ENCODE assay signal across 14 cellular contexts in the genomic region with DNA sequence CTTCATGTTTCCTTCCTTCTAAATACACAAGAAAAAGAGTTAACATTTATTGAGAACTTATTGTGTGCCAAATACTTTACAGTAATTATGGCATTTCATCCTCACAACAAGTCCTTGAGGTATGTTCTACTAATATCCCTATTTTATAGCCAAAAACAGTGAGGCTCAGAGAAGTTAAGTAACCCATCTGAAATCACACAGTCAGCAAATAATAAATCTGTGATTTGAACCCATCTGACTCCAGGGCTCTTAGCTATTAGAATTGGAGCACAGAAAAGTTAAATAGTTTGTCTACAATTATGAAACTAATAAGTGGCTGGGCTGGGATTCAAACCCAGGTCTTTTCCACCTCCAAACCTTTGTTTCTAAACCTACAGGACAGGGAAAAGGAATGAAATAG. TPM values are rescaled to one million over a fixed set of nuclear protein-coding genes. Genes with fewer than 3 reads are reported as not detected.
DNase-seq lines count a peak whose midpoint lies in the region; ATAC-seq and TF ChIP-seq lines count a peak whose summit lies in the region.
"Had no signal": no experiment of that assay in that cellular context is flagged by ENCODE, and none has a peak within 500 bp of the region (broad histone marks: within the 10 kb centered on the region; RNA-seq: fewer than 3 reads in every experiment).

No MANE protein-coding gene starts in this region.

- H3K4me3 ChIP-seq in ACC112 (ENCODE audit: low read depth, low read length) = no peak overlapping the region
- no peak overlapping the region for H3K4me3 ChIP-seq in WERI-Rb-1 (ENCODE audit: low read depth, low read length)
- no peak overlapping the region for H3K4me3 ChIP-seq in gastrocnemius medialis
- H3K4me3 ChIP-seq in upper lobe of left lung = no peak overlapping the region

- no peaks in the 10 kb centered on the region for H3K79me2 ChIP-seq in ACC112 (ENCODE audit: control insufficient read depth, insufficient read depth, low read length, unreplicated experiment)

- H3K9me3 ChIP-seq in WERI-Rb-1 (ENCODE audit: severe bottlenecking) = peaks cover 2% of the 10 kb centered on the region
- H3K9me3 ChIP-seq in gastrocnemius medialis = no peaks in the 10 kb centered on the region
- H3K9me3 ChIP-seq in upper lobe of left lung = no peaks in the 10 kb centered on the region

- H3K36me3 Mint-ChIP-seq in HFFc6 (ENCODE audit: low read depth) = no peaks in the 10 kb centered on the region
- H3K36me3 Mint-ChIP-seq: CD14-positive monocyte; CD8-positive, alpha-beta T cell had no signal

- H3K27ac Mint-ChIP-seq in HFFc6 = peak overlapping the region; percentile 77
- H3K27ac Mint-ChIP-seq: CD14-positive monocyte; CD8-positive, alpha-beta T cell had no signal

- TF ChIP-seq CTCF in HFFc6 (IDR thresholded peaks at IDR 0.05) = no peak
- TF ChIP-seq CTCF in WERI-Rb-1 (IDR thresholded peaks at IDR 0.05; ENCODE audit: low read depth, low read length) = no peak
- no peak for TF ChIP-seq CTCF in gastrocnemius medialis (IDR thresholded peaks at IDR 0.05 in 4 of 5, conservative IDR thresholded peaks at IDR 0.05 in 1 of 5)
- TF ChIP-seq CTCF in upper lobe of left lung (IDR thresholded peaks at IDR 0.05) = no peak

- no peak overlapping the region for H3K4me3 Mint-ChIP-seq in HFFc6
- H3K4me3 Mint-ChIP-seq: CD14-positive monocyte; CD8-positive, alpha-beta T cell had no signal

- ATAC-seq in gastrocnemius medialis = no peak
- no peak for ATAC-seq in HG03457 (IDR thresholded peaks at IDR 0.05; ENCODE audit: unreplicated experiment)
- no peak for ATAC-seq in upper lobe of left lung (ENCODE audit: low FRiP score in 2 of 2)
- ATAC-seq: CD8-positive, alpha-beta T cell had no signal

- H3K4me1 ChIP-seq in ACC112 (ENCODE audit: control insufficient read depth, insufficient read depth, low read length, unreplicated experiment) = peaks cover 14% of the 10 kb centered on the region
- peaks cover 48 to 54% of the 10 kb centered on the region in 2 donors for H3K4me1 ChIP-seq in gastrocnemius medialis
- H3K4me1 ChIP-seq in upper lobe of left lung = no peaks in the 10 kb centered on the region

- TF ChIP-seq POLR2A in gastrocnemius medialis (IDR thresholded peaks at IDR 0.05) = no peak
- no peak for TF ChIP-seq POLR2A in upper lobe of left lung (IDR thresholded peaks at IDR 0.05)

- TF ChIP-seq EP300 in upper lobe of left lung (IDR thresholded peaks at IDR 0.05) = no peak

- peaks cover 30% of the 10 kb centered on the region for H3K4me1 Mint-ChIP-seq in HFFc6 (ENCODE audit: low read depth)
- H3K4me1 Mint-ChIP-seq: CD14-positive monocyte had no signal

- H3K27ac ChIP-seq in ACC112 (ENCODE audit: low read depth, low read length) (0 out of 2 replicates have a peak overlapping the region, but pooled peaks have one; percentile 14), WERI-Rb-1 (peak overlapping the region; percentile 68), gastrocnemius medialis (peak overlapping the region; percentile 80 to 87 (median 82)), upper lobe of left lung (no peak overlapping the region)

- intact Hi-C loops in gastrocnemius medialis (cut with DNase I; ENCODE audit: low total_unique reads) = loop anchor here (1.0 to 10.0 kb wide), 2 partner anchors 37 to 298 kb away; partner anchors contain the start of gene KCNJ11

- H2AFZ ChIP-seq in ACC112 (ENCODE audit: low read length, unreplicated experiment) = no peak overlapping the region

- in situ Hi-C loops in gastrocnemius medialis (cut with MboI; ENCODE audit: low sequenced_read_pairs in 4 of 4) = loop anchor here in 1 of 4 donors (25.0 kb wide), 1 partner anchor 296 kb away; the partner anchor contains the start of gene KCNJ11

- peaks cover 57% of the 10 kb centered on the region for H3K27me3 ChIP-seq in ACC112 (ENCODE audit: insufficient read depth, low read length)
- H3K27me3 ChIP-seq in WERI-Rb-1 (ENCODE audit: insufficient read depth, low read depth, severe bottlenecking) = no peaks in the 10 kb centered on the region
- no peaks in the 10 kb centered on the region for H3K27me3 ChIP-seq in gastrocnemius medialis
- H3K27me3 ChIP-seq in upper lobe of left lung = no peaks in the 10 kb centered on the region

- peaks cover 12% of the 10 kb centered on the region for H3K27me3 Mint-ChIP-seq in HFFc6 (ENCODE audit: insufficient read depth)

- H3K36me3 ChIP-seq in ACC112 (ENCODE audit: insufficient read depth, low read length) = no peaks in the 10 kb centered on the region
- H3K36me3 ChIP-seq in WERI-Rb-1 = no peaks in the 10 kb centered on the region
- H3K36me3 ChIP-seq in gastrocnemius medialis = no peaks in the 10 kb centered on the region
- H3K36me3 ChIP-seq in upper lobe of left lung = no peaks in the 10 kb centered on the region

- H3K9me3 Mint-ChIP-seq in HFFc6 = no peaks in the 10 kb centered on the region
- H3K9me3 Mint-ChIP-seq: CD8-positive, alpha-beta T cell had no signal

- DNase-seq in HFFc6 (no peak), WERI-Rb-1 (no peak), gastrocnemius medialis (no peak), midbrain (lab: John Stamatoyannopoulos, UW) (no peak), upper lobe of left lung (no peak), NCI-H526 (lab: John Stamatoyannopoulos, UW) (no peak)
- DNase-seq: CD8-positive, alpha-beta T cell; COR-L47; DND-41; GDM1 had no signal

RNA-seq across cellular contexts. Expression of gene MYOD1, which starts 36.5 kb away (rescaled TPM):
- not detected for total RNA-seq in HFFc6 (2021; fragmentation: NEBNext Ultra II Directional; extraction: Animal tissue kit (Norgen Biotek cat#: 25700))
- total RNA-seq in gastrocnemius medialis (10 to 100 TPM in 2 of 4 donors, 1 to 10 TPM in 2; 3.5 to 20.6 (median 10.4) TPM), upper lobe of left lung (not detected)
- total RNA-seq: CD8-positive, alpha-beta T cell; HT-29 had no signal

RNA-seq across cellular contexts. Expression of gene KCNC1, which starts 51.7 kb away (rescaled TPM):
- total RNA-seq in HFFc6 (2021; fragmentation: NEBNext Ultra II Directional; extraction: Animal tissue kit (Norgen Biotek cat#: 25700)) = not detected
- total RNA-seq in gastrocnemius medialis (under 1 TPM; 0.03 to 0.53 (median 0.15) TPM), upper lobe of left lung (not detected)
- total RNA-seq: CD8-positive, alpha-beta T cell; HT-29 had no signal

Comparison
In these comparisons a context has a peak if more than half of its experiments do, and no peak if none do; other contexts are left out.
1. H3K27ac ChIP-seq: peak in ACC112 (single experiment), WERI-Rb-1 (single experiment) and gastrocnemius medialis (4 of 4); none in upper lobe of left lung (0 of 4).
2. RNA of gene MYOD1, which starts 36.5 kb away (total RNA-seq): 3.5 to 20.6 TPM in gastrocnemius medialis; not detected in HFFc6 and not detected in upper lobe of left lung; every median in the first group is over 4 times any median in the second.